Comparison of ENCODE assay signal across 10 cellular contexts in genomic region chr10:121969086-121969485, GRCh38. TPM values are rescaled to one million over a fixed set of nuclear protein-coding genes. Genes with fewer than 3 reads are reported as not detected.
"Had no signal": no experiment of that assay in that cellular context is flagged by ENCODE, and none has a peak within 500 bp of the region (broad histone marks: within the 10 kb centered on the region; RNA-seq: fewer than 3 reads in every experiment).

No MANE protein-coding gene starts in this region.

RNA-seq across cellular contexts. Expression of gene TACC2, which starts 19.9 kb away (rescaled TPM):
- total RNA-seq: activated CD4-positive, alpha-beta memory T cell treated with anti-CD3 and anti-CD28 coated beads, Interleukin-2, amount 10 ng/mL, durations not matched to agents 7 days and 5 days; activated CD4-positive, alpha-beta T cell treated with anti-CD3 and anti-CD28 coated beads for 36 hours; activated CD4-positive, alpha-beta T cell treated with anti-CD3 and anti-CD28 coated beads, Interleukin-2, amount 10 ng/mL, durations not matched to agents 7 days and 5 days; activated CD8-positive, alpha-beta memory T cell treated with anti-CD3 and anti-CD28 coated beads, Interleukin-2, amount 10 ng/mL, durations not matched to agents 7 days and 5 days; activated CD8-positive, alpha-beta T cell treated with anti-CD3 and anti-CD28 coated beads, Interleukin-2, amount 10 ng/mL, durations not matched to agents 7 days and 5 days; activated naive CD8-positive, alpha-beta T cell treated with anti-CD3 and anti-CD28 coated beads, Interleukin-2, amount 10 ng/mL, durations not matched to agents 7 days and 5 days; activated T-helper 2 cell treated with anti-CD3 and anti-CD28 coated beads, Interferon-gamma antibody, Interleukin-2, Interleukin-4, amounts not matched to agents 10 μg/mL and 5 μg/mL and 100 μg/mL, durations not matched to agents 14 hours and 24 hours and 36 hours; T-helper 1 cell treated with Interleukin-12 subunit alpha and Interleukin-12 subunit beta and Interleukin-4 antibody, amounts not matched to agents 30 ng/mL and 1 ng/mL, for 36 hours; T-helper 17 cell; T-helper 2 cell treated with Interferon-gamma antibody and Interleukin-4, amounts not matched to agents 100 ng/mL and 5 ng/mL, for 36 hours had no signal
